In genomic region chr15:60155661-60156060, GRCh38 we compare ENCODE assay signal across 18 cellular contexts.
A peak's percentile ranks its signal among the peaks of the same experiment; 100 is the strongest.
DNase-seq lines count a peak whose midpoint lies in the region; ATAC-seq and TF ChIP-seq lines count a peak whose summit lies in the region.
"Had no signal": no experiment of that assay in that cellular context is flagged by ENCODE, and none has a peak within 500 bp of the region (broad histone marks: within the 10 kb centered on the region; RNA-seq: fewer than 3 reads in every experiment).

No MANE protein-coding gene starts in this region.

- H3K36me3 Mint-ChIP-seq in activated CD4-positive, alpha-beta T cell treated with anti-CD3 and anti-CD28 coated beads for 36 hours (ENCODE audit: low read depth) = no peaks in the 10 kb centered on the region
- H3K36me3 Mint-ChIP-seq: brain had no signal

- H3K9me3 Mint-ChIP-seq in activated CD4-positive, alpha-beta T cell treated with anti-CD3 and anti-CD28 coated beads for 36 hours (ENCODE audit: low read depth) = no peaks in the 10 kb centered on the region

- peaks cover 21% of the 10 kb centered on the region for H3K27me3 Mint-ChIP-seq in activated CD4-positive, alpha-beta T cell treated with anti-CD3 and anti-CD28 coated beads for 36 hours

- intact Hi-C loops in activated CD4-positive, alpha-beta T cell treated with anti-CD3 and anti-CD28 coated beads for 36 hours (cut with DNase I, micrococcal nuclease) = no loop called here

- CTCF ChIA-PET in activated CD4-positive, alpha-beta T cell treated with anti-CD3 and anti-CD28 coated beads for 36 hours (lab: Charles Lee) = no interaction called here

- peak; percentile 13 for DNase-seq in activated CD4-positive, alpha-beta T cell treated with anti-CD3 and anti-CD28 coated beads for 36 hours
- DNase-seq in activated CD4-positive, alpha-beta T cell treated with anti-CD3 and anti-CD28 coated beads for 4 hours = no peak
- DNase-seq in RPMI7951 (ENCODE audit: low read depth) = peak; percentile 42
- peak; percentile 23 for DNase-seq in epithelial cell of esophagus (ENCODE audit: low read depth)
- peak; percentile 10 for DNase-seq in skeletal muscle cell (ENCODE audit: low read depth)
- DNase-seq: 8988T; activated T-cell treated with anti-CD3 and anti-CD28 coated beads, Interleukin-2, amount 50 U/mL, for 1 hour; mucosa of descending colon; NCI-H1694; NCI-H748 treated with DMSO at 0.1 percent for 48 hours; SJCRH30 had no signal

- H3K27ac Mint-ChIP-seq in activated CD4-positive, alpha-beta T cell treated with anti-CD3 and anti-CD28 coated beads for 36 hours = no peak overlapping the region
- H3K27ac Mint-ChIP-seq: brain had no signal

- H3K4me3 Mint-ChIP-seq in activated CD4-positive, alpha-beta T cell treated with anti-CD3 and anti-CD28 coated beads for 36 hours = no peak overlapping the region
- H3K4me3 Mint-ChIP-seq: brain had no signal

- H3K4me3 ChIP-seq in epithelial cell of esophagus (ENCODE audit: low read length) (no peak overlapping the region), skeletal muscle cell (ENCODE audit: low read depth, low read length) (no peak overlapping the region)
- H3K4me3 ChIP-seq: mucosa of descending colon, right atrium auricular region, SJCRH30, thoracic aorta had no signal

- H3K4me1 Mint-ChIP-seq in activated CD4-positive, alpha-beta T cell treated with anti-CD3 and anti-CD28 coated beads for 36 hours = peaks cover 13% of the 10 kb centered on the region
- H3K4me1 Mint-ChIP-seq: brain had no signal

- no peak for TF ChIP-seq CTCF in epithelial cell of esophagus (IDR thresholded peaks at IDR 0.05; ENCODE audit: insufficient read depth, low read depth, low read length, missing control alignments)

- peak; percentile 58 for ATAC-seq in activated CD4-positive, alpha-beta T cell treated with anti-CD3 and anti-CD28 coated beads for 36 hours
- ATAC-seq in GM18868 (IDR thresholded peaks at IDR 0.05; ENCODE audit: unreplicated experiment) (no peak), GM21390 (IDR thresholded peaks at IDR 0.05; ENCODE audit: unreplicated experiment) (no peak), HG03196 (IDR thresholded peaks at IDR 0.05; ENCODE audit: unreplicated experiment) (no peak)
- ATAC-seq: HCT116, mucosa of descending colon had no signal

- POLR2A ChIA-PET in activated CD4-positive, alpha-beta T cell treated with anti-CD3 and anti-CD28 coated beads for 36 hours (lab: Charles Lee) = no interaction called here

Comparison
In these comparisons a context has a peak if more than half of its experiments do, and no peak if none do; other contexts are left out.
1. DNase-seq: peak in activated CD4-positive, alpha-beta T cell treated with anti-CD3 and anti-CD28 coated beads for 36 hours (single experiment), RPMI7951 (single experiment), epithelial cell of esophagus (single experiment) and skeletal muscle cell (single experiment); none in activated CD4-positive, alpha-beta T cell treated with anti-CD3 and anti-CD28 coated beads for 4 hours (0 of 2).